Comparison of ENCODE assay signal across 1 cellular context in the genomic region with DNA sequence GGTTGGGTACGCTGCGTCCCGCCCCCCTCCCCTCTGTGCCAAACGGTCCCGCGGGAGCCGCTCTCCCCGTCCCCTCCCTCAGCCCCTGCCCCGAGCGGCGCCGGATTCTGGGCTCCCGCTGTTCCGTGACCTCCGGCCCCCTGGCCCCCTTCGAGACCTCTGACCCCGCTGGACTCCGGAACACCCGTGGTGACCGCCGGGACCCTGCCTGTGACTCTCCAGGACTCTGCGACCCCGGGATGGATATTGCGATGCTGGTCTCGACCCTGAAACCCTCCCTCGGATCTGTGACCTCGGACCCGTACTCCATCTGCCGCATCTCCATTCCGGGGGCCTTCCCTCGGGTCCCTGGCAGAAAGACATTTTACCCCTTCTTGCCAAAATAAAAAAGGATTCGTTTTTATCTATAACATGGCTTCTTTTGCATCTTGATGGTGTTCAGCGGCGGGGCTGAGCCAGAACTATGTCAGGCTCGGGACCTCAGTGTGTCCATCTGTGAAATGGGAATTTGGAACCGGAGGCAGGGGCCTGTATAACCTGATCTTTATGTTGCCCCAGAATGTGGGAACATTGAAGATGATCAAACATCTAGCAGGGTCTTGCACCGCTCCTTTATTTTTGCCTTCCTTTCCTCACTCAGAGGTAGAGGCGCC.
A peak's percentile ranks its signal among the peaks of the same experiment; 100 is the strongest.
TF ChIP-seq lines count a peak whose summit lies in the region.

No MANE protein-coding gene starts in this region.

TF ChIP-seq in H1, 55 proteins besides CTCF, POLR2A, EP300 and RAD21:
- TF ChIP-seq SP1 (IDR thresholded peaks at IDR 0.05; ENCODE audit: low read depth, low read length) (no peak), KDM5A (IDR thresholded peaks at IDR 0.05; ENCODE audit: low read length) (no peak), SP4 (IDR thresholded peaks at IDR 0.05; ENCODE audit: low read length) (no peak), TEAD4 (IDR thresholded peaks at IDR 0.05; ENCODE audit: low read depth, low read length) (0 out of 2 replicates have a peak, but pooled peaks have one; percentile 9), POU5F1 (IDR thresholded peaks at IDR 0.05; ENCODE audit: low read depth, low read length) (no peak), ATF2 (IDR thresholded peaks at IDR 0.05; ENCODE audit: low read length) (no peak), CHD1 (IDR thresholded peaks at IDR 0.05; ENCODE audit: low read depth, low read length) (no peak), YY1 (IDR thresholded peaks at IDR 0.05; ENCODE audit: low read depth, low read length) (no peak), CEBPB (IDR thresholded peaks at IDR 0.05; ENCODE audit: low read depth, low read length) (no peak), POLR2AphosphoS5 (IDR thresholded peaks at IDR 0.05; ENCODE audit: low read depth, low read length) (no peak), SIRT6 (IDR thresholded peaks at IDR 0.05; ENCODE audit: low read length) (no peak), SUZ12 (IDR thresholded peaks at IDR 0.05; ENCODE audit: low read length) (no peak), CBX5 (IDR thresholded peaks at IDR 0.05; ENCODE audit: low read depth, low read length) (no peak), BCL11A (IDR thresholded peaks at IDR 0.05; ENCODE audit: low read depth in 2 of 2, low read length in 2 of 2) (no peak), KDM1A (IDR thresholded peaks at IDR 0.05; ENCODE audit: borderline replicate concordance, low read length) (peak; percentile 97; the same call in 1 of the 2 replicates), MAX (IDR thresholded peaks at IDR 0.05) (no peak), KDM4A (IDR thresholded peaks at IDR 0.05; ENCODE audit: low read depth, low read length, severe bottlenecking) (peak; percentile 6), FOSL1 (IDR thresholded peaks at IDR 0.05; ENCODE audit: insufficient read depth, low read depth, low read length) (no peak), RFX5 (IDR thresholded peaks at IDR 0.05; ENCODE audit: borderline replicate concordance, low read depth, low read length) (no peak), GABPA (IDR thresholded peaks at IDR 0.05; ENCODE audit: borderline replicate concordance, insufficient read depth, low read length) (no peak), SIN3A (conservative IDR thresholded peaks at IDR 0.05 in 1 of 2, IDR thresholded peaks at IDR 0.05 in 1 of 2; ENCODE audit: low read depth in 1 of 2, low read length in 2 of 2) (no peak), SP2 (IDR thresholded peaks at IDR 0.05; ENCODE audit: low read length) (no peak), CREB1 (IDR thresholded peaks at IDR 0.05) (no peak), EGR1 (IDR thresholded peaks at IDR 0.05; ENCODE audit: borderline replicate concordance, low read depth, low read length) (no peak), EZH2 (IDR thresholded peaks at IDR 0.05; ENCODE audit: low read depth, low read length, severe bottlenecking) (no peak), USF2 (IDR thresholded peaks at IDR 0.05; ENCODE audit: low read length) (no peak), CHD2 (IDR thresholded peaks at IDR 0.05; ENCODE audit: low read length) (no peak), RXRA (IDR thresholded peaks at IDR 0.05; ENCODE audit: insufficient read depth, low read depth, low read length) (no peak), HDAC2 (IDR thresholded peaks at IDR 0.05; ENCODE audit: borderline replicate concordance in 1 of 2, low read depth in 2 of 2, low read length in 2 of 2) (peak in 1 of 2 experiments; percentile 74; a peak in 1 of 4 replicates), RNF2 (IDR thresholded peaks at IDR 0.05; ENCODE audit: borderline replicate concordance, low read depth, low read length, missing control alignments, poor library complexity, severe bottlenecking) (no peak), JUN (IDR thresholded peaks at IDR 0.05; ENCODE audit: low read depth, low read length) (no peak), ZNF274 (IDR thresholded peaks at IDR 0.05; ENCODE audit: borderline replicate concordance, extremely low read depth, low read length) (no peak), SAP30 (IDR thresholded peaks at IDR 0.05; ENCODE audit: insufficient read depth, insufficient replicate concordance, low read length) (no peak)
- TF ChIP-seq, protein P1, sequence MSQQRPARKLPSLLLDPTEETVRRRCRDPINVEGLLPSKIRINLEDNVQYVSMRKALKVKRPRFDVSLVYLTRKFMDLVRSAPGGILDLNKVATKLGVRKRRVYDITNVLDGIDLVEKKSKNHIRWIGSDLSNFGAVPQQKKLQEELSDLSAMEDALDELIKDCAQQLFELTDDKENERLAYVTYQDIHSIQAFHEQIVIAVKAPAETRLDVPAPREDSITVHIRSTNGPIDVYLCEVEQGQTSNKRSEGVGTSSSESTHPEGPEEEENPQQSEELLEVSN (IDR thresholded peaks at IDR 0.05) = no peak
